ENCODE assay signal across 14 cellular contexts in genomic region chr22:50483106-50483505, GRCh38. TPM values are rescaled to one million over a fixed set of nuclear protein-coding genes. Genes with fewer than 3 reads are reported as not detected.
A peak's percentile ranks its signal among the peaks of the same experiment; 100 is the strongest.
DNase-seq lines count a peak whose midpoint lies in the region; ATAC-seq, FAIRE-seq and TF ChIP-seq lines count a peak whose summit lies in the region.
"Had no signal": no experiment of that assay in that cellular context is flagged by ENCODE, and none has a peak within 500 bp of the region (broad histone marks: within the 10 kb centered on the region; RNA-seq: fewer than 3 reads in every experiment).

No MANE protein-coding gene starts in this region.

- H3K27ac Mint-ChIP-seq in activated naive CD4-positive, alpha-beta T cell treated with anti-CD3 and anti-CD28 coated beads for 36 hours = no peak overlapping the region
- no peak overlapping the region for H3K27ac Mint-ChIP-seq in activated CD4-positive, alpha-beta memory T cell treated with anti-CD3 and anti-CD28 coated beads, Interleukin-2, amount 10 ng/mL, durations not matched to agents 7 days and 5 days
- H3K27ac Mint-ChIP-seq: activated CD4-positive, alpha-beta T cell treated with anti-CD3 and anti-CD28 coated beads, Interleukin-2, amount 10 ng/mL, durations not matched to agents 7 days and 5 days had no signal

- TF ChIP-seq CTCF in pancreas (IDR thresholded peaks at IDR 0.05) = no peak

- peak overlapping the region; percentile 45 for H3K4me3 Mint-ChIP-seq in activated naive CD4-positive, alpha-beta T cell treated with anti-CD3 and anti-CD28 coated beads for 36 hours
- H3K4me3 Mint-ChIP-seq in activated CD4-positive, alpha-beta memory T cell treated with anti-CD3 and anti-CD28 coated beads, Interleukin-2, amount 10 ng/mL, durations not matched to agents 7 days and 5 days = peak overlapping the region; percentile 24
- H3K4me3 Mint-ChIP-seq: activated CD4-positive, alpha-beta T cell treated with anti-CD3 and anti-CD28 coated beads, Interleukin-2, amount 10 ng/mL, durations not matched to agents 7 days and 5 days had no signal

- CTCF ChIA-PET in activated naive CD4-positive, alpha-beta T cell treated with anti-CD3 and anti-CD28 coated beads for 36 hours (lab: Charles Lee) = interaction anchor here (0.9 kb wide), 1 partner anchor 10 kb away, joined by 3 read pairs; no protein-coding TSS in a partner anchor
- CTCF ChIA-PET in activated CD4-positive, alpha-beta memory T cell treated with anti-CD3 and anti-CD28 coated beads, Interleukin-2, amount 10 ng/mL, durations not matched to agents 7 days and 5 days (lab: Charles Lee) = interaction anchor here (1.2 to 1.3 kb wide), 2 partner anchors 42 to 139 kb away, joined by 3 read pairs; partner anchors contain the start of gene SCO2

- intact Hi-C loops in activated naive CD4-positive, alpha-beta T cell treated with anti-CD3 and anti-CD28 coated beads for 36 hours (cut with micrococcal nuclease) = no loop called here
- intact Hi-C loops in pancreas (cut with DNase I) = no loop called here

- 36 to 37% methylated on average over 10 of the region's 10 CpGs for WGBS in pancreas, 2 donors

- peaks cover 8% of the 10 kb centered on the region for H3K27me3 Mint-ChIP-seq in activated naive CD4-positive, alpha-beta T cell treated with anti-CD3 and anti-CD28 coated beads for 36 hours (ENCODE audit: low read depth)
- peaks cover 9% of the 10 kb centered on the region for H3K27me3 Mint-ChIP-seq in activated CD4-positive, alpha-beta memory T cell treated with anti-CD3 and anti-CD28 coated beads, Interleukin-2, amount 10 ng/mL, durations not matched to agents 7 days and 5 days

- H3K36me3 Mint-ChIP-seq in activated naive CD4-positive, alpha-beta T cell treated with anti-CD3 and anti-CD28 coated beads for 36 hours (ENCODE audit: low read depth) = no peaks in the 10 kb centered on the region
- no peaks in the 10 kb centered on the region for H3K36me3 Mint-ChIP-seq in activated CD4-positive, alpha-beta memory T cell treated with anti-CD3 and anti-CD28 coated beads, Interleukin-2, amount 10 ng/mL, durations not matched to agents 7 days and 5 days (ENCODE audit: low read depth)

- peak overlapping the region; percentile 10 to 82 (median 80) for H3K27ac ChIP-seq in pancreas
- H3K27ac ChIP-seq: heart right ventricle had no signal

- peak overlapping the region in 3 of 4 donors; percentile 33 to 60 (median 57) for H3K4me3 ChIP-seq in pancreas
- H3K4me3 ChIP-seq: heart right ventricle had no signal

- ATAC-seq in pancreas (no peak), HG03439 (IDR thresholded peaks at IDR 0.05; ENCODE audit: unreplicated experiment) (no peak), GM18870 (IDR thresholded peaks at IDR 0.05; ENCODE audit: unreplicated experiment) (no peak)
- ATAC-seq: heart right ventricle had no signal

- H3K4me1 Mint-ChIP-seq in activated naive CD4-positive, alpha-beta T cell treated with anti-CD3 and anti-CD28 coated beads for 36 hours (ENCODE audit: low read depth) = peaks cover 6% of the 10 kb centered on the region
- H3K4me1 Mint-ChIP-seq in activated CD4-positive, alpha-beta memory T cell treated with anti-CD3 and anti-CD28 coated beads, Interleukin-2, amount 10 ng/mL, durations not matched to agents 7 days and 5 days = peaks cover 4% of the 10 kb centered on the region

- no peak for DNase-seq in activated naive CD4-positive, alpha-beta T cell treated with anti-CD3 and anti-CD28 coated beads for 36 hours
- no peak for DNase-seq in activated naive CD4-positive, alpha-beta T cell treated with Interleukin-2 at 50 U/mL for 16 hours
- no peak for DNase-seq in activated CD4-positive, alpha-beta memory T cell treated with anti-CD3 and anti-CD28 coated beads, Interleukin-2, amount 10 ng/mL, durations not matched to agents 7 days and 5 days
- DNase-seq in pancreas = peak in 2 of 6 donors; percentile 53 to 75
- DNase-seq: activated CD4-positive, alpha-beta T cell treated with anti-CD3 and anti-CD28 coated beads, Interleukin-2, amount 10 ng/mL, durations not matched to agents 7 days and 5 days; activated naive CD4-positive, alpha-beta T cell treated with anti-CD3 and anti-CD28 coated beads, Interleukin-2, amount 50 U/mL, for 16 hours; cerebellar nuclear complex; heart right ventricle; NCI-H146; Peyer's patch; stimulated activated CD4-positive, alpha-beta T cell treated with anti-CD3 and anti-CD28 coated beads, Interleukin-4, amount 100 ng/mL, for 24 hours; stimulated activated naive CD4-positive, alpha-beta T cell treated with Interleukin-2 at 50 U/mL for 16 hours had no signal

- no peaks in the 10 kb centered on the region for H3K36me3 ChIP-seq in pancreas
- H3K36me3 ChIP-seq: heart right ventricle, Peyer's patch had no signal

- H3K27me3 ChIP-seq in pancreas = no peaks in the 10 kb centered on the region

- POLR2A ChIA-PET in activated CD4-positive, alpha-beta memory T cell treated with anti-CD3 and anti-CD28 coated beads, Interleukin-2, amount 10 ng/mL, durations not matched to agents 7 days and 5 days (lab: Charles Lee) = interaction anchor here (1.8 kb wide), 1 partner anchor 10 kb away, joined by 6 read pairs; no protein-coding TSS in a partner anchor

- H3K9me3 Mint-ChIP-seq in activated naive CD4-positive, alpha-beta T cell treated with anti-CD3 and anti-CD28 coated beads for 36 hours = no peaks in the 10 kb centered on the region
- H3K9me3 Mint-ChIP-seq in activated CD4-positive, alpha-beta memory T cell treated with anti-CD3 and anti-CD28 coated beads, Interleukin-2, amount 10 ng/mL, durations not matched to agents 7 days and 5 days = no peaks in the 10 kb centered on the region
- H3K9me3 Mint-ChIP-seq: activated CD4-positive, alpha-beta T cell treated with anti-CD3 and anti-CD28 coated beads, Interleukin-2, amount 10 ng/mL, durations not matched to agents 7 days and 5 days had no signal

- no peak for FAIRE-seq in pancreas (lab: Jason Lieb, UNC)

- H3K9me3 ChIP-seq in pancreas = no peaks in the 10 kb centered on the region
- H3K9me3 ChIP-seq: heart right ventricle, Peyer's patch had no signal

- peaks cover 0 to 14% (median 0%) of the 10 kb centered on the region in 3 donors for H3K4me1 ChIP-seq in pancreas

RNA-seq across cellular contexts. Expression of gene ADM2, which starts 1.8 kb away (rescaled TPM):
- total RNA-seq in activated naive CD4-positive, alpha-beta T cell treated with anti-CD3 and anti-CD28 coated beads for 36 hours = 1 to 10 TPM; 7.5 to 8.3 TPM
- 1 to 10 TPM; 7.6 to 8.8 TPM for total RNA-seq in activated CD4-positive, alpha-beta memory T cell treated with anti-CD3 and anti-CD28 coated beads, Interleukin-2, amount 10 ng/mL, durations not matched to agents 7 days and 5 days
- total RNA-seq in pancreas = 10 to 100 TPM in 1 of 6 donors, 1 to 10 TPM in 5; 4.1 to 44.3 (median 6.4) TPM
- 1 to 10 TPM; 2.1 to 4.8 TPM for polyA plus RNA-seq in pancreas

RNA-seq across cellular contexts. Expression of gene MIOX, which starts 3.6 kb away (rescaled TPM):
- total RNA-seq in activated naive CD4-positive, alpha-beta T cell treated with anti-CD3 and anti-CD28 coated beads for 36 hours = under 1 TPM in 1 of 2 experiments, not detected in 1; 0.31 TPM
- total RNA-seq in activated CD4-positive, alpha-beta memory T cell treated with anti-CD3 and anti-CD28 coated beads, Interleukin-2, amount 10 ng/mL, durations not matched to agents 7 days and 5 days = under 1 TPM; 0.48 to 0.60 TPM
- under 1 TPM in 3 of 6 donors, not detected in 3; 0.40 to 0.54 (median 0.50) TPM for total RNA-seq in pancreas
- 1 to 10 TPM; 1.5 to 2.9 TPM for polyA plus RNA-seq in pancreas
- total RNA-seq: heart right ventricle, Peyer's patch had no signal
- polyA plus RNA-seq: heart right ventricle had no signal

RNA-seq across cellular contexts. Expression of gene SBF1, which starts 8.3 kb away (rescaled TPM):
- total RNA-seq in activated naive CD4-positive, alpha-beta T cell treated with anti-CD3 and anti-CD28 coated beads for 36 hours = 100 to 1,000 TPM; 100 TPM
- 100 to 1,000 TPM; 181 to 196 TPM for total RNA-seq in activated CD4-positive, alpha-beta memory T cell treated with anti-CD3 and anti-CD28 coated beads, Interleukin-2, amount 10 ng/mL, durations not matched to agents 7 days and 5 days
- total RNA-seq in pancreas = 10 to 100 TPM; 36.8 to 76.2 (median 56.1) TPM
- polyA plus RNA-seq in pancreas = 10 to 100 TPM; 51.8 to 76.5 TPM

RNA-seq across cellular contexts. Expression of gene LMF2, which starts 24.4 kb away (rescaled TPM):
- total RNA-seq in activated naive CD4-positive, alpha-beta T cell treated with anti-CD3 and anti-CD28 coated beads for 36 hours = 10 to 100 TPM; 41.4 to 42.0 TPM
- 100 to 1,000 TPM; 111 to 114 TPM for total RNA-seq in activated CD4-positive, alpha-beta memory T cell treated with anti-CD3 and anti-CD28 coated beads, Interleukin-2, amount 10 ng/mL, durations not matched to agents 7 days and 5 days
- 100 to 1,000 TPM in 4 of 6 donors, 10 to 100 TPM in 2; 50.3 to 162 (median 122) TPM for total RNA-seq in pancreas
- polyA plus RNA-seq in pancreas = 100 to 1,000 TPM; 142 to 175 TPM

RNA-seq across cellular contexts. Expression of gene NCAPH2, which starts 24.9 kb away (rescaled TPM):
- total RNA-seq in activated naive CD4-positive, alpha-beta T cell treated with anti-CD3 and anti-CD28 coated beads for 36 hours = 100 to 1,000 TPM; 104 to 115 TPM
- total RNA-seq in activated CD4-positive, alpha-beta memory T cell treated with anti-CD3 and anti-CD28 coated beads, Interleukin-2, amount 10 ng/mL, durations not matched to agents 7 days and 5 days = 100 to 1,000 TPM; 105 to 108 TPM
- total RNA-seq in pancreas = 10 to 100 TPM; 15.9 to 27.1 (median 23.0) TPM
- polyA plus RNA-seq in pancreas = 10 to 100 TPM; 56.8 to 70.1 TPM
